ENCODE assay signal across 1 cellular context in genomic region chr20:3406481-3407425, GRCh38.
TF ChIP-seq lines count a peak whose summit lies in the region.

No MANE protein-coding gene starts in this region.

TF ChIP-seq in HepG2, 621 proteins besides CTCF, POLR2A, EP300 and RAD21 (continued from another document and continues in another):
- TF ChIP-seq ZNF407 (CRISPR knock-in tag; IDR thresholded peaks at IDR 0.05; ENCODE audit: not compliant biosample characterization) (peak; percentile 59), SMC3 (IDR thresholded peaks at IDR 0.05; ENCODE audit: low read length) (peak; percentile 10; the same call in 1 of the 2 replicates), MEIS1 (CRISPR knock-in tag; IDR thresholded peaks at IDR 0.05; ENCODE audit: borderline replicate concordance) (no peak), HOXA9 (CRISPR knock-in tag; IDR thresholded peaks at IDR 0.05; ENCODE audit: borderline replicate concordance) (0 out of 2 replicates have a peak, but pooled peaks have one; percentile 29), HDAC6 (IDR thresholded peaks at IDR 0.05; ENCODE audit: low read depth, low read length) (no peak), KMT2A (CRISPR knock-in tag; IDR thresholded peaks at IDR 0.05) (peak; percentile 28; the same call in 1 of the 2 replicates), FOXA1 (IDR thresholded peaks at IDR 0.05) (no peak), FOXA1 (CRISPR knock-in tag; IDR thresholded peaks at IDR 0.05) (peak; percentile 24; the same call in 1 of the 2 replicates), SKI (IDR thresholded peaks at IDR 0.05; ENCODE audit: partially characterized antibody) (no peak), ZFP36L1 (CRISPR knock-in tag; IDR thresholded peaks at IDR 0.05) (0 out of 2 replicates have a peak, but pooled peaks have one; percentile 71), RFX5 (IDR thresholded peaks at IDR 0.05; ENCODE audit: low read depth, low read length) (peak; percentile 11; the same call in 1 of the 2 replicates), HDAC2 (CRISPR knock-in tag; IDR thresholded peaks at IDR 0.05) (0 out of 2 replicates have a peak, but pooled peaks have one; percentile 11), KDM5B (CRISPR knock-in tag; IDR thresholded peaks at IDR 0.05; ENCODE audit: borderline replicate concordance) (peak; percentile 78), ZNF34 (CRISPR knock-in tag; IDR thresholded peaks at IDR 0.05; ENCODE audit: borderline replicate concordance) (no peak), ZNF547 (CRISPR knock-in tag; IDR thresholded peaks at IDR 0.05) (peak; percentile 31; the same call in 1 of the 2 replicates), FOXK1 (CRISPR knock-in tag; IDR thresholded peaks at IDR 0.05; ENCODE audit: borderline replicate concordance, low read depth) (peak; percentile 25; the same call in 1 of the 2 replicates), HNRNPK (IDR thresholded peaks at IDR 0.05; ENCODE audit: low read depth, low read length, poor library complexity, severe bottlenecking) (peak; percentile 10), ZBTB25 (CRISPR knock-in tag; IDR thresholded peaks at IDR 0.05) (peak; percentile 5; the same call in 1 of the 2 replicates), IKZF4 (CRISPR knock-in tag; IDR thresholded peaks at IDR 0.05; ENCODE audit: borderline replicate concordance, low read depth, not compliant biosample characterization) (peak; percentile 18), ZSCAN29 (CRISPR knock-in tag; conservative IDR thresholded peaks at IDR 0.05) (0 out of 2 replicates have a peak, but pooled peaks have one; percentile 8), ARID4A (CRISPR knock-in tag; IDR thresholded peaks at IDR 0.05; ENCODE audit: borderline replicate concordance) (peak; percentile 29; the same call in 1 of the 2 replicates), GLI4 (CRISPR knock-in tag; IDR thresholded peaks at IDR 0.05; ENCODE audit: borderline replicate concordance) (peak; percentile 71; the same call in 1 of the 2 replicates), ZBTB8A (CRISPR knock-in tag; IDR thresholded peaks at IDR 0.05; ENCODE audit: borderline replicate concordance, low read depth) (no peak), ZBTB38 (CRISPR knock-in tag; IDR thresholded peaks at IDR 0.05) (0 out of 2 replicates have a peak, but pooled peaks have one; percentile 2), TGIF2 (CRISPR knock-in tag; IDR thresholded peaks at IDR 0.05) (peak; percentile 60; the same call in 1 of the 2 replicates), ZNF446 (CRISPR knock-in tag; IDR thresholded peaks at IDR 0.05) (peak; percentile 78; the same call in 1 of the 2 replicates), ZNF329 (CRISPR knock-in tag; IDR thresholded peaks at IDR 0.05; ENCODE audit: low read depth) (no peak), ZNF354B (CRISPR knock-in tag; IDR thresholded peaks at IDR 0.05) (0 out of 2 replicates have a peak, but pooled peaks have one; percentile 58), NCOA1 (CRISPR knock-in tag; IDR thresholded peaks at IDR 0.05) (0 out of 2 replicates have a peak, but pooled peaks have one; percentile 26), DZIP1 (CRISPR knock-in tag; IDR thresholded peaks at IDR 0.05) (0 out of 2 replicates have a peak, but pooled peaks have one; percentile 22), STAG1 (CRISPR knock-in tag; IDR thresholded peaks at IDR 0.05) (no peak), TCF12 (IDR thresholded peaks at IDR 0.05) (no peak), TCF12 (CRISPR knock-in tag; IDR thresholded peaks at IDR 0.05) (no peak), MTERF4 (CRISPR knock-in tag; IDR thresholded peaks at IDR 0.05) (peak; percentile 37; the same call in 1 of the 2 replicates), MEF2D (CRISPR knock-in tag; IDR thresholded peaks at IDR 0.05) (0 out of 2 replicates have a peak, but pooled peaks have one; percentile 24), ZNF33A (CRISPR knock-in tag; IDR thresholded peaks at IDR 0.05; ENCODE audit: borderline replicate concordance) (no peak), ZKSCAN1 (IDR thresholded peaks at IDR 0.05; ENCODE audit: low read length) (no peak), MAF1 (CRISPR knock-in tag; IDR thresholded peaks at IDR 0.05; ENCODE audit: borderline replicate concordance) (peak; percentile 26; the same call in 1 of the 2 replicates), ZEB1 (IDR thresholded peaks at IDR 0.05; ENCODE audit: insufficient replicate concordance, low read depth) (peak; percentile 14), NFKBIZ (CRISPR knock-in tag; IDR thresholded peaks at IDR 0.05) (no peak), ZNF564 (CRISPR knock-in tag; IDR thresholded peaks at IDR 0.05) (0 out of 2 replicates have a peak, but pooled peaks have one; percentile 59), ZBTB46 (CRISPR knock-in tag; IDR thresholded peaks at IDR 0.05; ENCODE audit: borderline replicate concordance) (no peak), PCBP2 (optimal IDR thresholded peaks at IDR 0.05; ENCODE audit: low read depth, low read length, poor library complexity, severe bottlenecking) (peak; percentile 39), ATRX (CRISPR knock-in tag; IDR thresholded peaks at IDR 0.05; ENCODE audit: borderline replicate concordance) (no peak), FOXA3 (CRISPR knock-in tag; IDR thresholded peaks at IDR 0.05) (no peak), SOX13 (IDR thresholded peaks at IDR 0.05) (no peak), SOX13 (CRISPR knock-in tag; conservative IDR thresholded peaks at IDR 0.05 in 1 of 2, IDR thresholded peaks at IDR 0.05 in 1 of 2) (0 out of 4 replicates have a peak, but pooled peaks of 1 of the 2 experiments have one; percentile 44)
